ENCODE assay signal across 8 cellular contexts in the genomic region with DNA sequence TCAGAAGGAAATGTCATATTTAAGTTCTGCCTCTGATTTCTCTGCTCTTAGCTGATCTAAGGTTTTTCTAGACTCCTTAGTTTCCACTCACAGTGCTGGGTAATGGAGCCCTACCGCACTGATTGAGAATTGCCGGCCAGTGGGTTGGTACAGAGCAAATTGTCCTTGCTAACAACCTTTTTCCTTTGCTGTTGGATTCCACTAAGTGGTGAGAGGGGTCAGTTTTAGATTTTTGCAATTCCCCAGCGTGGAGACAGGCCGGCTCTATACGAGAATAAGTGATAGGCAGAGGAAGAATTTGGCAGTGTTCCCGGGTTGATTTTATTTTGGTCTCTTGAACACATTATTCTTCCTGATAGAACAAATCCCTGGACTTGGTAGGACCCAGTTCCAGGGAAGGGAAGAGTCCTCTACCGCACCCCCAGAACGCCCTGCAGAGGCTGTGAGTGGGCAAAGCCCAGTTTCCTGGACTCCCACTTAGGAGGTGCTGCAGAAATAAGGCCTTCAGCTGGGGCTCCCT. TPM values are rescaled to one million over a fixed set of nuclear protein-coding genes. Genes with fewer than 3 reads are reported as not detected.
DNase-seq lines count a peak whose midpoint lies in the region; ATAC-seq and TF ChIP-seq lines count a peak whose summit lies in the region.

No MANE protein-coding gene starts in this region.

- WGBS in gastroesophageal sphincter (ENCODE audit: low coverage in 1 of 2), 2 donors: 0% methylated on average over 3 to 6 of the region's 8 CpGs
- WGBS in prostate gland: 17% methylated on average over 8 of the region's 8 CpGs

- H3K36me3 ChIP-seq in gastroesophageal sphincter (no peaks in the 10 kb centered on the region), prostate gland (no peaks in the 10 kb centered on the region)

- DNase-seq in EL (peak; percentile 83), SK-N-DZ (ENCODE audit: low spot score) (peak; percentile 46), prostate gland (ENCODE audit: low spot score) (no peak), NCI-H1930 (lab: John Stamatoyannopoulos, UW) (no peak)
- no peak for DNase-seq in activated CD4-positive, alpha-beta T cell treated with anti-CD3 and anti-CD28 coated beads, Interleukin-2, amount 50 U/mL, for 1 hour

- H3K9me3 ChIP-seq in gastroesophageal sphincter (no peaks in the 10 kb centered on the region), prostate gland (no peaks in the 10 kb centered on the region)

- H3K27ac ChIP-seq in gastroesophageal sphincter (peak overlapping the region; percentile 78 to 96 (median 94)), prostate gland (peak overlapping the region; percentile 77 to 82)

- no peak for ATAC-seq in gastroesophageal sphincter
- no peak for ATAC-seq in HG02981 (IDR thresholded peaks at IDR 0.05; ENCODE audit: unreplicated experiment)
- ATAC-seq in GM18870 (IDR thresholded peaks at IDR 0.05; ENCODE audit: unreplicated experiment): no peak

- H3K4me3 ChIP-seq in gastroesophageal sphincter: peak overlapping the region; percentile 81 to 84
- H3K4me3 ChIP-seq in prostate gland: peak overlapping the region; percentile 60 to 62

- peaks cover 0 to 55% (median 13%) of the 10 kb centered on the region in 3 donors for H3K4me1 ChIP-seq in gastroesophageal sphincter
- H3K4me1 ChIP-seq in prostate gland (replicated peaks): no peaks in the 10 kb centered on the region

- TF ChIP-seq CTCF in gastroesophageal sphincter (IDR thresholded peaks at IDR 0.05) (peak in 3 of 4 experiments; percentile 23 to 51 (median 45)), prostate gland (IDR thresholded peaks at IDR 0.05) (peak in 1 of 4 experiments; percentile 23)

- intact Hi-C loops in prostate gland (cut with DNase I): loop anchor here (10.0 kb wide), 3 partner anchors 157 to 767 kb away; no protein-coding TSS in a partner anchor

- H3K27me3 ChIP-seq in gastroesophageal sphincter (no peaks in the 10 kb centered on the region), prostate gland (replicated peaks; ENCODE audit: insufficient read depth) (no peaks in the 10 kb centered on the region)

- TF ChIP-seq EP300 in gastroesophageal sphincter (IDR thresholded peaks at IDR 0.05): no peak

- TF ChIP-seq POLR2A in gastroesophageal sphincter (IDR thresholded peaks at IDR 0.05) (no peak), prostate gland (IDR thresholded peaks at IDR 0.05) (no peak)

RNA-seq across cellular contexts. Expression of a gene that starts 2.9 kb away (rescaled TPM):
- polyA plus RNA-seq in SK-N-DZ (2014; cell fraction: cytosol; rRNA removed): 32.4 and 36.6 TPM in 2 replicates
- polyA plus RNA-seq in SK-N-DZ (2014; cell fraction: nucleus; rRNA removed): 28.2 and 32.6 TPM in 2 replicates
- total RNA-seq in gastroesophageal sphincter: 10 to 100 TPM; 43.4 to 95.4 (median 52.7) TPM
- 10 to 100 TPM; 23.0 to 37.1 TPM for total RNA-seq in prostate gland

Comparison
In these comparisons a context has a peak if more than half of its experiments do, and no peak if none do; other contexts are left out.
1. DNase-seq: peak in EL (single experiment) and SK-N-DZ (single experiment); none in prostate gland (single experiment), NCI-H1930 (0 of 2) and activated CD4-positive, alpha-beta T cell treated with anti-CD3 and anti-CD28 coated beads, Interleukin-2, amount 50 U/mL, for 1 hour (single experiment).